ENCODE assay signal across 20 cellular contexts in the genomic region with DNA sequence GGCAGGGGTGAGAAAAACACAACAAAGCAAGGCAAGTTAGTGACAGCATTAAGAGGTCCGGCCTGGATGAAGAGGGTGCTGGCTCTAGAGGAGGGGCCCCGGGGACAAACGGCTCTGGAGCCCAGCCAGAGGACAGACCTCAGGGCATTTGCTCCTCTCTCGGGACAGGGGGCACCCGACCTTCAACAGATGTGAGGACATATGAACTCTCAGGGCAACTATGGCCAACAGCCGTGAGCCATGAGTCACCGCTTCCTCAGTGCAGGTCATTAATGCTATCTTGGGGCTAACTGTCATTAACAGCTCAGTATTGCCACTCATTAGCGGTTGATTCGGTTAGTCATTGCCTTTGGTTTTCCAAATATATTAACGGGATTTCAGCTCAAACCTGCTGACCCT. TPM values are rescaled to one million over a fixed set of nuclear protein-coding genes. Genes with fewer than 3 reads are reported as not detected.
A peak's percentile ranks its signal among the peaks of the same experiment; 100 is the strongest.
DNase-seq lines count a peak whose midpoint lies in the region; ATAC-seq and TF ChIP-seq lines count a peak whose summit lies in the region.
"Had no signal": no experiment of that assay in that cellular context is flagged by ENCODE, and none has a peak within 500 bp of the region (broad histone marks: within the 10 kb centered on the region; RNA-seq: fewer than 3 reads in every experiment).

No MANE protein-coding gene starts in this region.

- peaks cover 9% of the 10 kb centered on the region; the same call in 1 of the 2 replicates for H4K20me1 ChIP-seq in Karpas-422 (ENCODE audit: insufficient read depth, low read depth, low read length)

- H3K9me2 ChIP-seq in Karpas-422 (replicated peaks; ENCODE audit: insufficient read depth, low read length): no peaks in the 10 kb centered on the region

- intact Hi-C loops in ascending aorta (cut with DNase I): no loop called here

- no peak overlapping the region; the same call in 1 of the 2 replicates for H3K4me3 ChIP-seq in Karpas-422 (ENCODE audit: low read length)
- no peak overlapping the region for H3K4me3 ChIP-seq in ascending aorta
- H3K4me3 ChIP-seq: cardiac muscle cell, esophagus muscularis mucosa, prostate gland had no signal

- in situ Hi-C loops in GM13976 (cut with MboI; ENCODE audit: low sequenced_read_pairs, unreplicated experiment): no loop called here

- H3K4me2 ChIP-seq in Karpas-422 (ENCODE audit: low read depth, low read length, poor library complexity, severe bottlenecking): peak overlapping the region; percentile 50

- no peak for TF ChIP-seq CTCF in ascending aorta (IDR thresholded peaks at IDR 0.05)
- TF ChIP-seq CTCF in GM13976 (IDR thresholded peaks at IDR 0.05; ENCODE audit: borderline replicate concordance, control extremely low read depth, extremely low read depth, insufficient read depth, missing control alignments): no peak

- H3K4me1 ChIP-seq in Karpas-422 (ENCODE audit: low read length) (peaks cover 46% of the 10 kb centered on the region), ascending aorta (peaks cover 0 to 5% of the 10 kb centered on the region in 2 donors)
- H3K4me1 ChIP-seq: prostate gland had no signal

- H3K27ac ChIP-seq in Karpas-422 (ENCODE audit: low read length) (peak overlapping the region; percentile 80), ascending aorta (no peak overlapping the region)
- H3K27ac ChIP-seq: C4-2B, cardiac muscle cell, esophagus muscularis mucosa, prostate gland had no signal

- H3K9ac ChIP-seq in Karpas-422 (ENCODE audit: low read length): peak overlapping the region; percentile 32

- ATAC-seq in GM21825 (IDR thresholded peaks at IDR 0.05; ENCODE audit: unreplicated experiment): no peak

- peak; percentile 74 for DNase-seq in A172 (ENCODE audit: low spot score)
- DNase-seq in Karpas-422: peak; percentile 75
- peak; percentile 73 for DNase-seq in RKO (ENCODE audit: low spot score)
- peak; percentile 67 for DNase-seq in dermis blood vessel endothelial cell
- DNase-seq in ascending aorta (ENCODE audit: low spot score in 2 of 2): no peak
- no peak for DNase-seq in iPS-NIHi11 (ENCODE audit: low spot score)
- DNase-seq in GM13976 (ENCODE audit: low spot score): no peak
- DNase-seq: activated CD4-positive, alpha-beta T cell treated with anti-CD3 and anti-CD28 coated beads, Interleukin-2, amount 10 ng/mL, durations not matched to agents 24 days and 14 days; activated effector memory CD4-positive, alpha-beta T cell treated with Interleukin-2 at 50 U/mL for 16 hours; NCI-H1694 treated with DMSO at 0.1 percent for 48 hours; stimulated activated CD4-positive, alpha-beta T cell treated with anti-CD3 and anti-CD28 coated beads, Interleukin-4, amount 100 ng/mL, for 4 hours had no signal

- no peak overlapping the region for H2AFZ ChIP-seq in Karpas-422 (ENCODE audit: low read length)

- H3K27me3 ChIP-seq in Karpas-422 (ENCODE audit: low read length) (no peaks in the 10 kb centered on the region), ascending aorta (no peaks in the 10 kb centered on the region)
- H3K27me3 ChIP-seq: cardiac muscle cell had no signal

- no peaks in the 10 kb centered on the region for H3K9me3 ChIP-seq in Karpas-422 (ENCODE audit: low read length)
- H3K9me3 ChIP-seq in ascending aorta: no peaks in the 10 kb centered on the region
- H3K9me3 ChIP-seq: esophagus muscularis mucosa, prostate gland had no signal

- no peaks in the 10 kb centered on the region for H3K79me2 ChIP-seq in Karpas-422 (ENCODE audit: low read length)

- peaks cover 10% of the 10 kb centered on the region; the same call in 1 of the 2 replicates for H3K36me3 ChIP-seq in Karpas-422 (ENCODE audit: insufficient read depth, low read length)
- peaks cover 30 to 43% of the 10 kb centered on the region in 2 donors for H3K36me3 ChIP-seq in ascending aorta
- H3K36me3 ChIP-seq: cardiac muscle cell, prostate gland had no signal

RNA-seq across cellular contexts. Expression of a gene that starts 9.7 kb away (rescaled TPM):
- total RNA-seq in A172 (2014; rRNA removed; shearing (Covaris generic)): not detected in 2 replicates
- total RNA-seq in Karpas-422 (2014; rRNA removed; shearing (Covaris generic); ENCODE audit: low replicate concordance): not detected in 2 replicates
- total RNA-seq in dermis blood vessel endothelial cell: not detected in 2 replicates
- not detected for total RNA-seq in ascending aorta
- total RNA-seq: activated CD4-positive, alpha-beta T cell treated with anti-CD3 and anti-CD28 coated beads, Interleukin-2, amount 10 ng/mL, durations not matched to agents 24 days and 14 days; mesothelial cell of epicardium; neural crest cell; prostate gland; subcutaneous adipose tissue; ureter had no signal

RNA-seq across cellular contexts. Expression of a gene that starts 21.8 kb away (rescaled TPM):
- 4.0 and 4.5 TPM in 2 replicates for total RNA-seq in A172 (2014; rRNA removed; shearing (Covaris generic))
- 9.1 and 13.6 TPM in 2 replicates for total RNA-seq in Karpas-422 (2014; rRNA removed; shearing (Covaris generic); ENCODE audit: low replicate concordance)
- total RNA-seq in dermis blood vessel endothelial cell (1.0 and 2.8 TPM in 2 replicates), ascending aorta (9.6 TPM)

RNA-seq across cellular contexts. Expression of a gene that starts 24.3 kb away (rescaled TPM):
- 0.64 and 2.1 TPM in 2 replicates for total RNA-seq in A172 (2014; rRNA removed; shearing (Covaris generic))
- total RNA-seq in Karpas-422 (2014; rRNA removed; shearing (Covaris generic); ENCODE audit: low replicate concordance): not detected in 2 replicates
- total RNA-seq in dermis blood vessel endothelial cell (not detected in 2 replicates), ascending aorta (23.8 TPM)

RNA-seq across cellular contexts. Expression of a gene that starts 24.4 kb away (rescaled TPM):
- 2,332 and 2,918 TPM in 2 replicates for total RNA-seq in A172 (2014; rRNA removed; shearing (Covaris generic))
- 2,922 and 4,663 TPM in 2 replicates for total RNA-seq in Karpas-422 (2014; rRNA removed; shearing (Covaris generic); ENCODE audit: low replicate concordance)
- total RNA-seq in dermis blood vessel endothelial cell: 1,928 and 2,101 TPM in 2 replicates
- 1,889 TPM for total RNA-seq in ascending aorta

RNA-seq across cellular contexts. Expression of a gene that starts 50.1 kb away (rescaled TPM):
- 0.12 TPM in 1 of 2 replicates, not detected in the other for total RNA-seq in A172 (2014; rRNA removed; shearing (Covaris generic))
- total RNA-seq in Karpas-422 (2014; rRNA removed; shearing (Covaris generic); ENCODE audit: low replicate concordance): not detected in 2 replicates
- total RNA-seq in dermis blood vessel endothelial cell (0.05 and 0.34 TPM in 2 replicates), ascending aorta (7.9 TPM)
- total RNA-seq: activated CD4-positive, alpha-beta T cell treated with anti-CD3 and anti-CD28 coated beads, Interleukin-2, amount 10 ng/mL, durations not matched to agents 24 days and 14 days had no signal

Comparison
In these comparisons a context has a peak if more than half of its experiments do, and no peak if none do; other contexts are left out.
1. DNase-seq: peak in A172 (single experiment), Karpas-422 (single experiment), RKO (single experiment) and dermis blood vessel endothelial cell (single experiment); none in ascending aorta (0 of 2), iPS-NIHi11 (single experiment) and GM13976 (single experiment).